In genomic region chr10:45376364-45376801, GRCh38 we compare ENCODE assay signal across 17 cellular contexts. TPM values are rescaled to one million over a fixed set of nuclear protein-coding genes. Genes with fewer than 3 reads are reported as not detected.
A peak's percentile ranks its signal among the peaks of the same experiment; 100 is the strongest.
DNase-seq lines count a peak whose midpoint lies in the region; ATAC-seq and TF ChIP-seq lines count a peak whose summit lies in the region.
"Had no signal": no experiment of that assay in that cellular context is flagged by ENCODE, and none has a peak within 500 bp of the region (broad histone marks: within the 10 kb centered on the region; RNA-seq: fewer than 3 reads in every experiment).

No MANE protein-coding gene starts in this region.

- DNase-seq in Calu3 (peak; percentile 49), KG1 (lab: John Stamatoyannopoulos, UW) (peak; percentile 38), SIG-M5 (lab: John Stamatoyannopoulos, UW) (peak; percentile 72), lower lobe of right lung (no peak), thyroid gland (no peak), cerebellum (ENCODE audit: low spot score) (no peak)
- no peak for DNase-seq in activated T-cell treated with anti-CD3 and anti-CD28 coated beads, Interleukin-2, amount 50 U/mL, for 72 hours
- DNase-seq: activated CD4-positive, alpha-beta memory T cell treated with anti-CD3 and anti-CD28 coated beads, Interleukin-2, amount 10 ng/mL, durations not matched to agents 7 days and 5 days; amniotic stem cell; NCI-H146; sigmoid colon; stimulated activated CD4-positive, alpha-beta T cell treated with anti-CD3 and anti-CD28 coated beads, Interleukin-4, amount 100 ng/mL, for 24 hours; T1000 had no signal

- no peak for TF ChIP-seq POLR2A in thyroid gland (IDR thresholded peaks at IDR 0.05)

- H3K27me3 Mint-ChIP-seq in Calu3 (ENCODE audit: unreplicated experiment): no peaks in the 10 kb centered on the region
- peaks cover 46% of the 10 kb centered on the region for H3K27me3 Mint-ChIP-seq in activated T-cell treated with anti-CD3 and anti-CD28 coated beads, Interleukin-2, amount 50 U/mL, for 72 hours (ENCODE audit: low read depth)

- CTCF ChIA-PET in Calu3 (lab: Charles Lee): no interaction called here

- no peaks in the 10 kb centered on the region for H3K9me3 Mint-ChIP-seq in Calu3 (ENCODE audit: low read depth, unreplicated experiment)
- H3K9me3 Mint-ChIP-seq in activated T-cell treated with anti-CD3 and anti-CD28 coated beads, Interleukin-2, amount 50 U/mL, for 72 hours: no peaks in the 10 kb centered on the region
- H3K9me3 Mint-ChIP-seq: activated CD4-positive, alpha-beta memory T cell treated with anti-CD3 and anti-CD28 coated beads, Interleukin-2, amount 10 ng/mL, durations not matched to agents 7 days and 5 days; activated T-helper 2 cell treated with anti-CD3 and anti-CD28 coated beads, Interferon-gamma antibody, Interleukin-2, Interleukin-4, amounts not matched to agents 10 μg/mL and 5 μg/mL and 100 μg/mL, durations not matched to agents 14 hours and 24 hours and 36 hours had no signal

- peak overlapping the region; percentile 84 for H3K27ac ChIP-seq in lower lobe of right lung
- no peak overlapping the region for H3K27ac ChIP-seq in thyroid gland
- H3K27ac ChIP-seq: epithelial cell of prostate had no signal

- H3K4me1 Mint-ChIP-seq in Calu3 (ENCODE audit: low read depth, unreplicated experiment): peaks cover 49% of the 10 kb centered on the region
- H3K4me1 Mint-ChIP-seq in activated T-cell treated with anti-CD3 and anti-CD28 coated beads, Interleukin-2, amount 50 U/mL, for 72 hours (ENCODE audit: low read depth): peaks cover 18% of the 10 kb centered on the region

- H3K4me1 ChIP-seq in lower lobe of right lung (peaks cover 35% of the 10 kb centered on the region), thyroid gland (peaks cover 7 to 18% of the 10 kb centered on the region in 2 donors)

- no peak for TF ChIP-seq CTCF in Calu3 (IDR thresholded peaks at IDR 0.05; ENCODE audit: unreplicated experiment)
- no peak for TF ChIP-seq CTCF in lower lobe of right lung (IDR thresholded peaks at IDR 0.05)
- no peak for TF ChIP-seq CTCF in thyroid gland (IDR thresholded peaks at IDR 0.05)

- H3K4me3 ChIP-seq in lower lobe of right lung (peak overlapping the region; percentile 63), thyroid gland (replicated peaks in 1 of 3) (no peak overlapping the region)
- H3K4me3 ChIP-seq: sigmoid colon had no signal

- H3K9me3 ChIP-seq in lower lobe of right lung (no peaks in the 10 kb centered on the region), thyroid gland (no peaks in the 10 kb centered on the region)
- H3K9me3 ChIP-seq: sigmoid colon had no signal

- peaks cover 42% of the 10 kb centered on the region for H3K27me3 ChIP-seq in lower lobe of right lung (ENCODE audit: low read depth)
- H3K27me3 ChIP-seq in thyroid gland: no peaks in the 10 kb centered on the region

- ATAC-seq in lower lobe of right lung (no peak), HG03108 (IDR thresholded peaks at IDR 0.05; ENCODE audit: unreplicated experiment) (no peak)
- no peak for ATAC-seq in activated T-cell treated with anti-CD3 and anti-CD28 coated beads, Interleukin-2, amount 50 U/mL, for 72 hours (replicated peaks in 1 of 2)

- H3K36me3 Mint-ChIP-seq in Calu3 (ENCODE audit: insufficient read depth, unreplicated experiment): peaks cover 33% of the 10 kb centered on the region
- peaks cover 0 to 2% of the 10 kb centered on the region in 2 donors for H3K36me3 Mint-ChIP-seq in activated T-cell treated with anti-CD3 and anti-CD28 coated beads, Interleukin-2, amount 50 U/mL, for 72 hours (ENCODE audit: insufficient read depth in 2 of 2)

- H3K36me3 ChIP-seq in lower lobe of right lung (no peaks in the 10 kb centered on the region), thyroid gland (no peaks in the 10 kb centered on the region)
- H3K36me3 ChIP-seq: sigmoid colon had no signal

- H3K27ac Mint-ChIP-seq in Calu3 (ENCODE audit: unreplicated experiment): peak overlapping the region; percentile 74
- H3K27ac Mint-ChIP-seq in activated T-cell treated with anti-CD3 and anti-CD28 coated beads, Interleukin-2, amount 50 U/mL, for 72 hours: no peak overlapping the region
- H3K27ac Mint-ChIP-seq: activated CD4-positive, alpha-beta memory T cell treated with anti-CD3 and anti-CD28 coated beads, Interleukin-2, amount 10 ng/mL, durations not matched to agents 7 days and 5 days; activated T-helper 2 cell treated with anti-CD3 and anti-CD28 coated beads, Interferon-gamma antibody, Interleukin-2, Interleukin-4, amounts not matched to agents 10 μg/mL and 5 μg/mL and 100 μg/mL, durations not matched to agents 14 hours and 24 hours and 36 hours had no signal

- peak overlapping the region; percentile 91 for H3K4me3 Mint-ChIP-seq in Calu3 (ENCODE audit: low read depth, unreplicated experiment)
- H3K4me3 Mint-ChIP-seq in activated T-cell treated with anti-CD3 and anti-CD28 coated beads, Interleukin-2, amount 50 U/mL, for 72 hours: no peak overlapping the region

- WGBS in thyroid gland, 2 donors: 90 to 97% methylated on average over 2 of the region's 2 CpGs

- no TSS peak for BruUV-seq in Calu3 (replicated peaks; lab: Mats Ljungman, UMichigan)

- intact Hi-C loops in Calu3 (cut with micrococcal nuclease; ENCODE audit: unreplicated experiment) (loop anchor here (1.0 to 5.0 kb wide), 2 partner anchors 42 to 124 kb away; no protein-coding TSS in a partner anchor), lower lobe of right lung (cut with DNase I) (no loop called here), thyroid gland (cut with DNase I) (no loop called here)

RNA-seq across cellular contexts. Expression of gene ALOX5, which starts 2.4 kb away (rescaled TPM):
- total RNA-seq in Calu3 (2022) (44.9 and 57.0 TPM in 2 replicates), lower lobe of right lung (222 TPM), thyroid gland (10 to 100 TPM in 2 of 4 donors, 1 to 10 TPM in 2; 4.1 to 28.2 (median 10.3) TPM), cerebellum (2.0 TPM)
- total RNA-seq in activated T-cell treated with anti-CD3 and anti-CD28 coated beads, Interleukin-2, amount 50 U/mL, for 72 hours: 1 to 10 TPM; 1.5 to 4.0 TPM
- total RNA-seq: NCI-H460 had no signal

Comparison
In these comparisons a context has a peak if more than half of its experiments do, and no peak if none do; other contexts are left out.
1. DNase-seq: peak in Calu3 (single experiment), KG1 (single experiment) and SIG-M5 (single experiment); none in lower lobe of right lung (single experiment), thyroid gland (0 of 2), cerebellum (single experiment) and activated T-cell treated with anti-CD3 and anti-CD28 coated beads, Interleukin-2, amount 50 U/mL, for 72 hours (0 of 2).